Comparison of ENCODE assay signal across 27 cellular contexts in the genomic region with DNA sequence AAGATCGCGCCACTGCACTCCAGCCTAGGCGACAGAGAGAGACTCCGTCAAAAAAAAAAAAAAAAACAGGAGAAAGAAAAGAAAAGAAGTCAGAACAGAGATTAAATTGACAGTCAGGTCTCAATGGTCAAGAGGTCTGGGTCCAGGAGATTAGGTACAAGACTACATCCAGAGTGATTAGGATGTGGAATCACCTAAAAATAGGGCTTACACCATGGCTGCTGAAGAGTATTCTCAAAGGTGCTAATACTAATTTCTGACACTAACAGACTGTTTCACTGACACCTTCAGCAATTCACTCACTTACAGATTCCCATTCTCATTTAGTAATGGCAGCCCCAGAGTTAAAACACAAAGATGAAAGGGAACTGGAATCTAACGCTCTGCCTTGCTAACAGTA.
"Had no signal": no experiment of that assay in that cellular context is flagged by ENCODE, and none has a peak within 500 bp of the region (broad histone marks: within the 10 kb centered on the region; RNA-seq: fewer than 3 reads in every experiment).

No MANE protein-coding gene starts in this region.

- H3K4me3 Mint-ChIP-seq: immature natural killer cell; naive thymus-derived CD8-positive, alpha-beta T cell; nephron; neural crest cell; stimulated activated memory B cell treated with anti-CD40 and anti-IgM and Interleukin-4, amounts not matched to agents 10 μg/mL and 1 μg/mL and 100 μg/mL, for 72 hours; stimulated activated naive CD8-positive, alpha-beta T cell treated with anti-CD3 and anti-CD28 coated beads, Interleukin-15, amount 100 ng/mL, for 72 hours; type B pancreatic cell had no signal

- H3K4me1 Mint-ChIP-seq: naive thymus-derived CD8-positive, alpha-beta T cell; nephron; stimulated activated memory B cell treated with anti-CD40 and anti-IgM and Interleukin-4, amounts not matched to agents 10 μg/mL and 1 μg/mL and 100 μg/mL, for 72 hours had no signal

- H3K27ac ChIP-seq: lower lobe of right lung, parathyroid adenoma, right lobe of liver, tibial nerve, uterus had no signal

- H3K4me1 ChIP-seq: lower lobe of right lung, parathyroid adenoma, tibial nerve, uterus had no signal

- H3K9me3 ChIP-seq: heart left ventricle, lower lobe of right lung, right lobe of liver, tibial nerve, uterus had no signal

- H3K36me3 ChIP-seq: heart left ventricle, lower lobe of right lung, right lobe of liver, tibial nerve, uterus had no signal

- H3K36me3 Mint-ChIP-seq: immature natural killer cell; naive thymus-derived CD8-positive, alpha-beta T cell; stimulated activated memory B cell treated with anti-CD40 and anti-IgM and Interleukin-4, amounts not matched to agents 10 μg/mL and 1 μg/mL and 100 μg/mL, for 72 hours; type B pancreatic cell had no signal

- ATAC-seq: lower lobe of right lung; naive thymus-derived CD8-positive, alpha-beta T cell; right lobe of liver; stimulated activated memory B cell treated with anti-CD40 and anti-IgM and Interleukin-4, amounts not matched to agents 10 μg/mL and 1 μg/mL and 100 μg/mL, for 72 hours; stimulated activated naive CD8-positive, alpha-beta T cell treated with anti-CD3 and anti-CD28 coated beads, Interleukin-15, amount 100 ng/mL, for 72 hours had no signal

- H3K27me3 Mint-ChIP-seq: stimulated activated memory B cell treated with anti-CD40 and anti-IgM and Interleukin-4, amounts not matched to agents 10 μg/mL and 1 μg/mL and 100 μg/mL, for 72 hours; stimulated activated naive CD8-positive, alpha-beta T cell treated with anti-CD3 and anti-CD28 coated beads, Interleukin-15, amount 100 ng/mL, for 72 hours; type B pancreatic cell had no signal

- DNase-seq: heart left ventricle; hypothalamus; immature natural killer cell; kidney; lower lobe of right lung; mammary epithelial cell; mesenchymal stem cell; naive thymus-derived CD8-positive, alpha-beta T cell; occipital lobe; retina; right lobe of liver; stimulated activated CD4-positive, alpha-beta T cell treated with anti-CD3 and anti-CD28 coated beads, Interleukin-1b, Interleukin-23, amount 100 ng/mL, for 48 hours; stimulated activated CD4-positive, alpha-beta T cell treated with anti-CD3 and anti-CD28 coated beads, Interleukin-2, amount 100 ng/mL, for 48 hours; stimulated activated CD4-positive, alpha-beta T cell treated with anti-CD3 and anti-CD28 coated beads, Interleukin-4, amount 100 ng/mL, for 4 hours; stimulated activated CD8-positive, alpha-beta memory T cell treated with anti-CD3 and anti-CD28 coated beads, Interleukin-4, amount 100 ng/mL, for 48 hours; stimulated activated naive CD4-positive, alpha-beta T cell treated with Interleukin-2 at 50 U/mL for 16 hours; stimulated activated naive CD8-positive, alpha-beta T cell treated with anti-CD3 and anti-CD28 coated beads, Interleukin-15, amount 100 ng/mL, for 72 hours; substantia nigra; uterus had no signal

- H3K27me3 ChIP-seq: heart left ventricle, right lobe of liver, tibial nerve, uterus had no signal

- H3K4me3 ChIP-seq: heart left ventricle, lower lobe of right lung, right lobe of liver, smooth muscle cell, tibial nerve, uterus had no signal

- H3K9me3 Mint-ChIP-seq: immature natural killer cell; naive thymus-derived CD8-positive, alpha-beta T cell; nephron; neural crest cell; stimulated activated memory B cell treated with anti-CD40 and anti-IgM and Interleukin-4, amounts not matched to agents 10 μg/mL and 1 μg/mL and 100 μg/mL, for 72 hours; stimulated activated naive CD8-positive, alpha-beta T cell treated with anti-CD3 and anti-CD28 coated beads, Interleukin-15, amount 100 ng/mL, for 72 hours; type B pancreatic cell had no signal

- H3K27ac Mint-ChIP-seq: immature natural killer cell; naive thymus-derived CD8-positive, alpha-beta T cell; nephron; stimulated activated memory B cell treated with anti-CD40 and anti-IgM and Interleukin-4, amounts not matched to agents 10 μg/mL and 1 μg/mL and 100 μg/mL, for 72 hours; stimulated activated naive CD8-positive, alpha-beta T cell treated with anti-CD3 and anti-CD28 coated beads, Interleukin-15, amount 100 ng/mL, for 72 hours; type B pancreatic cell had no signal

- FAIRE-seq: islet of Langerhans, kidney had no signal
